In the genomic region with DNA sequence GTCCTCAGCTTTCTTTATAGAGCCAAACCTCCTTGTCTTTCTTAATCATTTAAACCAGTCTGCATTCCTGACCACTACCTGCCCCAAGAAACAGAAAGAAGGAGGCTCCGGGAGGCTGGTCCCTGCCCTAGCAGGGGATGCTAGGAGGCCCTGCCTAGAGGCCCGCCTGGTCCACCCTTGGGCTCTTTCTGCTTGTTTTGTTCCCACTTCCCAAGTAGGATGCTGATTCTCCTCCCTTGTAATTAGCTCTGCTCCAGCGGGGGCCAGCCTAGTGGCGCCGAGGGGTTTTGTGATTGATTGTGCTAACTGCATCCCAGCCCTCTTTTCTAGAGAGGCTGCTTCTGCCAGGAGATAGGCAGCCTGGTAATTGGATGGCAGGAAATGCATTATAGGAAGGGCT, we compare ENCODE assay signal across 17 cellular contexts.
DNase-seq lines count a peak whose midpoint lies in the region; ATAC-seq and TF ChIP-seq lines count a peak whose summit lies in the region.
"Had no signal": no experiment of that assay in that cellular context is flagged by ENCODE, and none has a peak within 500 bp of the region (broad histone marks: within the 10 kb centered on the region; RNA-seq: fewer than 3 reads in every experiment).

No MANE protein-coding gene starts in this region.

- no peaks in the 10 kb centered on the region for H3K27me3 Mint-ChIP-seq in neural crest cell (ENCODE audit: low read depth)

- no peak overlapping the region for H3K4me3 Mint-ChIP-seq in neural crest cell
- H3K4me3 Mint-ChIP-seq: B cell; CD8-positive, alpha-beta T cell; GM23338 had no signal

- no peak for TF ChIP-seq CTCF in neural crest cell (conservative IDR thresholded peaks at IDR 0.05)

- peak; percentile 28; the same call in 1 of the 3 replicates for ATAC-seq in SK-N-SH treated with all-trans-retinoic acid at 6 μM for 48 hours
- ATAC-seq: CD8-positive, alpha-beta T cell; GM23338 had no signal

- DNase-seq in D341Med (ENCODE audit: low spot score) (peak; percentile 22), NCI-H2227 (lab: John Stamatoyannopoulos, UW; ENCODE audit: unreplicated experiment) (peak; percentile 62), neural crest cell (ENCODE audit: low read depth, low spot score) (no peak), germinal center (ENCODE audit: low spot score) (no peak), hepatic stellate cell (ENCODE audit: low spot score) (no peak), cerebellar cortex (ENCODE audit: low spot score) (no peak), NCI-H2081 (lab: John Stamatoyannopoulos, UW) (no peak)
- DNase-seq: Calu3; CD8-positive, alpha-beta T cell; DMS 273 treated with DMSO at 0.1 percent for 48 hours; DMS53; DND-41; EL; HCEC 1CT had no signal

- H3K9me3 Mint-ChIP-seq in neural crest cell: peaks cover under 1% of the 10 kb centered on the region
- H3K9me3 Mint-ChIP-seq: CD8-positive, alpha-beta T cell; GM23338 had no signal

- peaks cover 7% of the 10 kb centered on the region for H3K36me3 Mint-ChIP-seq in neural crest cell (ENCODE audit: low read depth)
- H3K36me3 Mint-ChIP-seq: CD8-positive, alpha-beta T cell had no signal

- peak overlapping the region; percentile 19 for H3K27ac Mint-ChIP-seq in neural crest cell (ENCODE audit: unreplicated experiment)
- H3K27ac Mint-ChIP-seq: B cell; CD8-positive, alpha-beta T cell; GM23338 had no signal

- peaks cover 12% of the 10 kb centered on the region for H3K4me1 Mint-ChIP-seq in neural crest cell
- H3K4me1 Mint-ChIP-seq: B cell had no signal

TF ChIP-seq in SK-N-SH treated with all-trans-retinoic acid at 6 μM for 48 hours, 23 proteins besides CTCF, POLR2A, EP300 and RAD21:
- TF ChIP-seq, protein P1, sequence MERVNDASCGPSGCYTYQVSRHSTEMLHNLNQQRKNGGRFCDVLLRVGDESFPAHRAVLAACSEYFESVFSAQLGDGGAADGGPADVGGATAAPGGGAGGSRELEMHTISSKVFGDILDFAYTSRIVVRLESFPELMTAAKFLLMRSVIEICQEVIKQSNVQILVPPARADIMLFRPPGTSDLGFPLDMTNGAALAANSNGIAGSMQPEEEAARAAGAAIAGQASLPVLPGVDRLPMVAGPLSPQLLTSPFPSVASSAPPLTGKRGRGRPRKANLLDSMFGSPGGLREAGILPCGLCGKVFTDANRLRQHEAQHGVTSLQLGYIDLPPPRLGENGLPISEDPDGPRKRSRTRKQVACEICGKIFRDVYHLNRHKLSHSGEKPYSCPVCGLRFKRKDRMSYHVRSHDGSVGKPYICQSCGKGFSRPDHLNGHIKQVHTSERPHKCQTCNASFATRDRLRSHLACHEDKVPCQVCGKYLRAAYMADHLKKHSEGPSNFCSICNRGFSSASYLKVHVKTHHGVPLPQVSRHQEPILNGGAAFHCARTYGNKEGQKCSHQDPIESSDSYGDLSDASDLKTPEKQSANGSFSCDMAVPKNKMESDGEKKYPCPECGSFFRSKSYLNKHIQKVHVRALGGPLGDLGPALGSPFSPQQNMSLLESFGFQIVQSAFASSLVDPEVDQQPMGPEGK (CRISPR knock-in tag; IDR thresholded peaks at IDR 0.05; ENCODE audit: borderline replicate concordance): no peak
- TF ChIP-seq, protein P2, sequence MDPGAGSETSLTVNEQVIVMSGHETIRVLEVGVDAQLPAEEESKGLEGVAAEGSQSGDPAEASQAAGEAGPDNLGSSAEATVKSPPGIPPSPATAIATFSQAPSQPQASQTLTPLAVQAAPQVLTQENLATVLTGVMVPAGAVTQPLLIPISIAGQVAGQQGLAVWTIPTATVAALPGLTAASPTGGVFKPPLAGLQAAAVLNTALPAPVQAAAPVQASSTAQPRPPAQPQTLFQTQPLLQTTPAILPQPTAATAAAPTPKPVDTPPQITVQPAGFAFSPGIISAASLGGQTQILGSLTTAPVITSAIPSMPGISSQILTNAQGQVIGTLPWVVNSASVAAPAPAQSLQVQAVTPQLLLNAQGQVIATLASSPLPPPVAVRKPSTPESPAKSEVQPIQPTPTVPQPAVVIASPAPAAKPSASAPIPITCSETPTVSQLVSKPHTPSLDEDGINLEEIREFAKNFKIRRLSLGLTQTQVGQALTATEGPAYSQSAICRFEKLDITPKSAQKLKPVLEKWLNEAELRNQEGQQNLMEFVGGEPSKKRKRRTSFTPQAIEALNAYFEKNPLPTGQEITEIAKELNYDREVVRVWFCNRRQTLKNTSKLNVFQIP (CRISPR knock-in tag; IDR thresholded peaks at IDR 0.05; ENCODE audit: borderline replicate concordance, low read depth): no peak
- TF ChIP-seq OSR1 (CRISPR knock-in tag; IDR thresholded peaks at IDR 0.05) (no peak), ZNF8 (CRISPR knock-in tag; IDR thresholded peaks at IDR 0.05) (no peak), TCF4 (CRISPR knock-in tag; IDR thresholded peaks at IDR 0.05; ENCODE audit: borderline replicate concordance) (no peak), ESRRG (CRISPR knock-in tag; IDR thresholded peaks at IDR 0.05) (no peak), ISL1 (CRISPR knock-in tag; IDR thresholded peaks at IDR 0.05) (no peak)

Comparison
In these comparisons a context has a peak if more than half of its experiments do, and no peak if none do; other contexts are left out.
1. DNase-seq: peak in D341Med (single experiment) and NCI-H2227 (single experiment); none in neural crest cell (single experiment), germinal center (single experiment), hepatic stellate cell (single experiment), cerebellar cortex (single experiment) and NCI-H2081 (0 of 2).